1 cellular context compared by ENCODE assay signal in genomic region chr7:6700793-6701192, GRCh38.
TF ChIP-seq lines count a peak whose summit lies in the region.

No MANE protein-coding gene starts in this region.

TF ChIP-seq in K562, 482 proteins besides CTCF, POLR2A, EP300 and RAD21:
- TF ChIP-seq CHD2 (IDR thresholded peaks at IDR 0.05; ENCODE audit: low read depth, low read length): no peak
- peak; percentile 59; the same call in 1 of the 2 replicates for TF ChIP-seq ZNF121 (CRISPR knock-in tag; conservative IDR thresholded peaks at IDR 0.05)
- TF ChIP-seq ZNF24 (IDR thresholded peaks at IDR 0.05): peak; percentile 87
- TF ChIP-seq CREB1 (IDR thresholded peaks at IDR 0.05): no peak
- no peak for TF ChIP-seq CREB1 (CRISPR knock-in tag; IDR thresholded peaks at IDR 0.05)
- TF ChIP-seq ETV5 (CRISPR knock-in tag; IDR thresholded peaks at IDR 0.05; ENCODE audit: low read depth): no peak
- no peak for TF ChIP-seq THAP12 (CRISPR knock-in tag; IDR thresholded peaks at IDR 0.05)
- TF ChIP-seq GABPA (tag; conservative IDR thresholded peaks at IDR 0.05; ENCODE audit: low read depth): no peak
